In genomic region chr10:97319671-97320479, GRCh38 we compare ENCODE assay signal across 8 cellular contexts. TPM values are rescaled to one million over a fixed set of nuclear protein-coding genes. Genes with fewer than 3 reads are reported as not detected.
DNase-seq lines count a peak whose midpoint lies in the region; ATAC-seq lines count a peak whose summit lies in the region.

No MANE protein-coding gene starts in this region.

- H3K18ac ChIP-seq in mesenchymal stem cell (ENCODE audit: low read depth in 1 of 2, low read length in 2 of 2) = peak overlapping the region; percentile 44 to 62

- no peak overlapping the region for H2AK5ac ChIP-seq in mesenchymal stem cell (ENCODE audit: low read length, severe bottlenecking)

- intact Hi-C loops in activated CD4-positive, alpha-beta memory T cell treated with anti-CD3 and anti-CD28 coated beads for 36 hours (cut with micrococcal nuclease) = loop anchor here (1.0 kb wide), 2 partner anchors 14 to 28 kb away; partner anchors contain the start of genes ARHGAP19 and FRAT2

- peak overlapping the region; percentile 100 for H2AFZ ChIP-seq in mesenchymal stem cell (ENCODE audit: low read depth, low read length)

- H3K9me3 ChIP-seq in MG63 (no peaks in the 10 kb centered on the region), mesenchymal stem cell (ENCODE audit: control insufficient read depth, low read length) (no peaks in the 10 kb centered on the region)

- H3K4me2 ChIP-seq in mesenchymal stem cell (ENCODE audit: low read length, poor library complexity, severe bottlenecking) = peak overlapping the region; percentile 98

- H2BK5ac ChIP-seq in mesenchymal stem cell (ENCODE audit: low read depth, low read length, poor library complexity, severe bottlenecking) = no peak overlapping the region

- peak overlapping the region; percentile 20 for H4K91ac ChIP-seq in mesenchymal stem cell (ENCODE audit: low read length)

- H3K23ac ChIP-seq in mesenchymal stem cell (ENCODE audit: low read length in 2 of 2) = peak overlapping the region in 1 of 2 experiments; percentile 78

- POLR2A ChIA-PET in activated CD4-positive, alpha-beta memory T cell treated with anti-CD3 and anti-CD28 coated beads for 36 hours (lab: Charles Lee) = interaction anchor here (0.7 to 3.1 kb wide), 7 partner anchors 9 to 108 kb away, joined by 3 to 29 read pairs (median 5); partner anchors contain the start of genes FRAT2 and RRP12

- H3K4me3 Mint-ChIP-seq in activated CD4-positive, alpha-beta memory T cell treated with anti-CD3 and anti-CD28 coated beads for 36 hours = peak overlapping the region; percentile 81

- peak overlapping the region in 1 of 2 experiments; percentile 35 for H3K14ac ChIP-seq in mesenchymal stem cell (ENCODE audit: low read length in 2 of 2)

- CTCF ChIA-PET in activated CD4-positive, alpha-beta memory T cell treated with anti-CD3 and anti-CD28 coated beads for 36 hours (lab: Charles Lee) = interaction anchor here (0.8 to 2.0 kb wide), 6 partner anchors 13 to 247 kb away, joined by 3 to 21 read pairs (median 4); partner anchors contain the start of genes ARHGAP19, FRAT2 and RRP12

- H3K36me3 ChIP-seq in MG63 = no peaks in the 10 kb centered on the region
- no peaks in the 10 kb centered on the region for H3K36me3 ChIP-seq in mesenchymal stem cell (ENCODE audit: control insufficient read depth in 1 of 2, insufficient read depth in 2 of 2, low read depth in 1 of 2, low read length in 2 of 2)

- no peaks in the 10 kb centered on the region for H3K9me3 Mint-ChIP-seq in activated CD4-positive, alpha-beta memory T cell treated with anti-CD3 and anti-CD28 coated beads for 36 hours

- peak overlapping the region in 1 of 2 experiments; percentile 35 for H3K4ac ChIP-seq in mesenchymal stem cell (ENCODE audit: low read depth in 1 of 2, low read length in 2 of 2)

- peaks cover 6% of the 10 kb centered on the region for H3K27me3 Mint-ChIP-seq in activated CD4-positive, alpha-beta memory T cell treated with anti-CD3 and anti-CD28 coated beads for 36 hours

- no peaks in the 10 kb centered on the region for H3K27me3 ChIP-seq in MG63
- H3K27me3 ChIP-seq in mesenchymal stem cell (ENCODE audit: control insufficient read depth in 1 of 2, insufficient read depth in 1 of 2, low read length in 2 of 2) = peaks cover 0 to 45% of the 10 kb centered on the region in 2 experiments

- no peaks in the 10 kb centered on the region for H3K79me1 ChIP-seq in mesenchymal stem cell (replicated peaks; ENCODE audit: low read length, poor library complexity, severe bottlenecking)

- H2BK12ac ChIP-seq in mesenchymal stem cell (ENCODE audit: low read length in 2 of 2) = peak overlapping the region in 1 of 2 experiments; percentile 15

- peak overlapping the region; percentile 69 for H3K27ac Mint-ChIP-seq in activated CD4-positive, alpha-beta memory T cell treated with anti-CD3 and anti-CD28 coated beads for 36 hours

- H3K36me3 Mint-ChIP-seq in activated CD4-positive, alpha-beta memory T cell treated with anti-CD3 and anti-CD28 coated beads for 36 hours = no peaks in the 10 kb centered on the region

- peaks cover 22% of the 10 kb centered on the region for H3K4me1 ChIP-seq in mesenchymal stem cell (ENCODE audit: control insufficient read depth, insufficient read depth, low read depth, low read length)

- peak overlapping the region; percentile 98 for H3K9ac ChIP-seq in mesenchymal stem cell (ENCODE audit: low read length)

- no peak overlapping the region for H2BK15ac ChIP-seq in mesenchymal stem cell (ENCODE audit: low read depth, poor library complexity, severe bottlenecking)

- peak overlapping the region; percentile 88 for H3K4me3 ChIP-seq in MG63
- H3K4me3 ChIP-seq in mesenchymal stem cell (ENCODE audit: insufficient read depth in 1 of 2, low read depth in 1 of 2, low read length in 2 of 2) = peak overlapping the region; percentile 79 to 87

- peak overlapping the region; percentile 87 for H4K8ac ChIP-seq in mesenchymal stem cell (ENCODE audit: low read length)

- H2BK120ac ChIP-seq in mesenchymal stem cell (ENCODE audit: low read depth, low read length) = no peak overlapping the region

- peak; percentile 43 for DNase-seq in D341Med (ENCODE audit: low spot score)
- peak; percentile 49 for DNase-seq in MG63
- DNase-seq in activated CD4-positive, alpha-beta memory T cell treated with anti-CD3 and anti-CD28 coated beads for 36 hours = peak; percentile 75
- DNase-seq in effector CD4-positive, alpha-beta T cell = peak; percentile 49
- peak; percentile 56 for DNase-seq in mesenchymal stem cell
- peak; percentile 49 for DNase-seq in stimulated activated CD8-positive, alpha-beta memory T cell treated with anti-CD3 and anti-CD28 coated beads, Interleukin-2, amount 100 ng/mL, for 48 hours (ENCODE audit: low read depth in 2 of 2)
- DNase-seq in NCI-H2029 treated with DMSO at 0.1 percent for 48 hours (lab: John Stamatoyannopoulos, UW) = no peak

- 2% methylated on average over 58 of the region's 83 CpGs for WGBS in mesenchymal stem cell

- no peak overlapping the region for H3K27ac ChIP-seq in mesenchymal stem cell (ENCODE audit: low read length, poor library complexity, severe bottlenecking)

- ATAC-seq in GM21529 (IDR thresholded peaks at IDR 0.05; ENCODE audit: unreplicated experiment) = peak; percentile 31

- H3K4me1 Mint-ChIP-seq in activated CD4-positive, alpha-beta memory T cell treated with anti-CD3 and anti-CD28 coated beads for 36 hours (ENCODE audit: low read depth) = peaks cover 24% of the 10 kb centered on the region

RNA-seq across cellular contexts. Expression of gene FRAT1, which starts 0.8 kb away (rescaled TPM):
- 3.8 and 5.9 TPM in 2 replicates for total RNA-seq in MG63 (2014; rRNA removed; shearing (Covaris generic); ENCODE audit: low replicate concordance)
- total RNA-seq in activated CD4-positive, alpha-beta memory T cell treated with anti-CD3 and anti-CD28 coated beads for 36 hours = 1 to 10 TPM; 2.1 TPM
- 0.88 TPM for polyA plus RNA-seq in mesenchymal stem cell (2013, experiment 1 of 2)
- polyA plus RNA-seq in mesenchymal stem cell (2013, experiment 2 of 2) = 0.79 TPM

RNA-seq across cellular contexts. Expression of gene FRAT2, which starts 14.7 kb away (rescaled TPM):
- total RNA-seq in MG63 (2014; rRNA removed; shearing (Covaris generic); ENCODE audit: low replicate concordance) = 4.7 and 15.4 TPM in 2 replicates
- total RNA-seq in activated CD4-positive, alpha-beta memory T cell treated with anti-CD3 and anti-CD28 coated beads for 36 hours = 1 to 10 TPM; 5.1 to 5.3 TPM
- 4.1 TPM for polyA plus RNA-seq in mesenchymal stem cell (2013, experiment 1 of 2)
- 4.2 TPM for polyA plus RNA-seq in mesenchymal stem cell (2013, experiment 2 of 2)

RNA-seq across cellular contexts. Expression of gene ARHGAP19, which starts 27.4 kb away (rescaled TPM):
- 1.7 and 3.2 TPM in 2 replicates for total RNA-seq in MG63 (2014; rRNA removed; shearing (Covaris generic); ENCODE audit: low replicate concordance)
- total RNA-seq in activated CD4-positive, alpha-beta memory T cell treated with anti-CD3 and anti-CD28 coated beads for 36 hours = 10 to 100 TPM; 53.2 to 54.2 TPM
- 6.8 TPM for polyA plus RNA-seq in mesenchymal stem cell (2013, experiment 1 of 2)
- polyA plus RNA-seq in mesenchymal stem cell (2013, experiment 2 of 2) = 6.5 TPM

Comparison
In these comparisons a context has a peak if more than half of its experiments do, and no peak if none do; other contexts are left out.
1. RNA of gene ARHGAP19, which starts 27.4 kb away (total RNA-seq): 53.2 to 54.2 TPM in activated CD4-positive, alpha-beta memory T cell treated with anti-CD3 and anti-CD28 coated beads for 36 hours; 1.7 to 3.2 TPM in MG63; every median in the first group is over 10 times any median in the second.